ENCODE assay signal across 8 cellular contexts in the genomic region with DNA sequence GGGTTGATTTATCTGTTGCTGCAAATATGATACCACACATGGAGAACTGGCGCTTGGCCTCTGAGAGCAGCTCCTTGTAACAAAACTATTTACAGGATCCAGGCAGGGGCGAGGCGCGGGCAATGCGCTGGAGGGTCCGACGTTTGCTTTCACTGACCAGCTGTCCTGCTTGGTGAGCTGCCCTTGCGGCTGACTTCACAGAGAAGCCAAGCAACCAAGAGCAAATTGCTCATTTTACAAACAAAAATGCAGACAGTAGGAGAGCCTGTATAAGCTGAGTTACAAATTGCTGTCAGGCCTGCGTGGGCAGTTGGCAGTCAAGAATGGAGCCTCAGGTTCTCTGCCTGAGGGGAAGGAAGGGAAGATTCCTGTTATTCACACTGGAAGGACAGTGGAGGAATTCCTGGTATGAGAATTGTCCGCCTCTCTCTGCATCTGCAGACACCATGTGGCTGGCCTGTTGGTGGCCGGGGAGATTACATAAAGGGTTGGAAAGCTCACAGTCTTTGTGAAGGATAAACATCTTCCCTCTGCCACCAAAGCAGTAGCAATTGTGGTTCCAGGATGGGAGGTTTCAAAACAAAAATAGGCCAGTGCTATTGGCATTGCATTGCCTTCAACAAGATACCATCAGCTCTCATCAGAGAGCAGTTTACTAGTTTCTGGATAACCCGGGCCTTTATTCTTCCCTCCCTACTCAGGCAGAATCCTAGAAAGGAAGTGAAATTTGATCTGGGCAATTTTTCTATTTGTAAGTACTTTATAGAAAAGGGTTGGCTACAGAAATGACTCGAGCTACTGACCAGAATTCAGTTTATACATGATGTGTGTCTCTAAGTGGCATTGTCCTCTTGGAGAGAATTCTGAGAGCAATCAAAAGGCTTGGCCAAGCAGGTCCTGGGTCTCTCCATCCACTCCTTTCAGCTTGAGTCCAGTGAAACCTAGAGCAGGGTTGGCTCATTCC.
A peak's percentile ranks its signal among the peaks of the same experiment; 100 is the strongest.
DNase-seq lines count a peak whose midpoint lies in the region; ATAC-seq and TF ChIP-seq lines count a peak whose summit lies in the region.

No MANE protein-coding gene starts in this region.

- no peaks in the 10 kb centered on the region for H3K27me3 ChIP-seq in CD4-positive, alpha-beta memory T cell (ENCODE audit: insufficient read depth, low read length)
- H3K27me3 ChIP-seq in KMS-11 (ENCODE audit: insufficient read depth, low read depth) = no peaks in the 10 kb centered on the region

- H2AFZ ChIP-seq in KMS-11 (ENCODE audit: low read depth) = peak overlapping the region; percentile 1

- CTCF ChIA-PET in CD4-positive, alpha-beta memory T cell (lab: Charles Lee; ENCODE audit: partially characterized antibody) = interaction anchor here (0.8 to 1.6 kb wide), 4 partner anchors 11 to 210 kb away, joined by 3 to 6 read pairs (median 4); no protein-coding TSS in a partner anchor

- TF ChIP-seq CTCF in KMS-11 (conservative IDR thresholded peaks at IDR 0.05; ENCODE audit: low read depth, low read length) = no peak

- peak overlapping the region in 7 of 8 donors; percentile 10 to 76 (median 64) for H3K4me3 Mint-ChIP-seq in CD4-positive, alpha-beta memory T cell

- no peak for DNase-seq in CD4-positive, alpha-beta memory T cell
- peak; percentile 6 to 79 for DNase-seq in T47D (ENCODE audit: low read depth in 1 of 2, low spot score in 1 of 2)
- DNase-seq in myocyte (ENCODE audit: low read depth) = peak; percentile 93
- no peak for DNase-seq in stimulated activated CD4-positive, alpha-beta T cell treated with anti-CD3 and anti-CD28 coated beads, Interleukin-2, amount 100 ng/mL, for 48 hours
- no peak for DNase-seq in DMS53 treated with DMSO at 0.1 percent for 48 hours (lab: John Stamatoyannopoulos, UW; ENCODE audit: unreplicated experiment)
- DNase-seq in activated effector memory CD4-positive, alpha-beta T cell treated with anti-CD3 and anti-CD28 coated beads, Interleukin-2, amount 50 U/mL, for 16 hours = no peak

- no peaks in the 10 kb centered on the region for H3K9me3 ChIP-seq in CD4-positive, alpha-beta memory T cell (ENCODE audit: control insufficient read depth in 1 of 2, low read length in 2 of 2)

- H3K4me2 ChIP-seq in KMS-11 = peak overlapping the region; percentile 53

- peak overlapping the region in 4 of 7 donors; percentile 19 to 69 (median 32) for H3K27ac Mint-ChIP-seq in CD4-positive, alpha-beta memory T cell

- H3K9ac ChIP-seq in KMS-11 = no peak overlapping the region

- H4K20me1 ChIP-seq in KMS-11 (ENCODE audit: insufficient read depth) = no peaks in the 10 kb centered on the region

- no peaks in the 10 kb centered on the region for H3K36me3 Mint-ChIP-seq in CD4-positive, alpha-beta memory T cell

- no peaks in the 10 kb centered on the region for H3K36me3 ChIP-seq in CD4-positive, alpha-beta memory T cell (ENCODE audit: insufficient read depth, low read length)
- no peaks in the 10 kb centered on the region for H3K36me3 ChIP-seq in KMS-11 (ENCODE audit: insufficient read depth)

- peaks cover 37 to 60% (median 50%) of the 10 kb centered on the region in 4 donors for H3K4me1 Mint-ChIP-seq in CD4-positive, alpha-beta memory T cell

- in situ Hi-C loops in T47D (cut with HindIII; ENCODE audit: low pct_unique_long_range_greater_than_20kb, low sequenced_read_pairs) = no loop called here

- no peak overlapping the region for H3K27ac ChIP-seq in CD4-positive, alpha-beta memory T cell (ENCODE audit: low read depth, low read length)
- peak overlapping the region; percentile 65; the same call in 1 of the 2 replicates for H3K27ac ChIP-seq in KMS-11

- no peak for ATAC-seq in GM19455 (IDR thresholded peaks at IDR 0.05; ENCODE audit: unreplicated experiment)

- H3K9me3 Mint-ChIP-seq in CD4-positive, alpha-beta memory T cell = peaks cover 0 to 1% (median 0%) of the 10 kb centered on the region in 8 donors

- H3K79me2 ChIP-seq in KMS-11 (ENCODE audit: insufficient read depth, low read depth) = no peaks in the 10 kb centered on the region

- H3K4me3 ChIP-seq in CD4-positive, alpha-beta memory T cell (ENCODE audit: low read length in 2 of 2) = no peak overlapping the region
- no peak overlapping the region for H3K4me3 ChIP-seq in KMS-11 (IDR thresholded peaks at IDR 0.05; ENCODE audit: insufficient read depth, low read depth, low read length)

- peaks cover 59% of the 10 kb centered on the region for H3K4me1 ChIP-seq in CD4-positive, alpha-beta memory T cell (ENCODE audit: insufficient read depth, low read length)
- H3K4me1 ChIP-seq in KMS-11 (ENCODE audit: low read depth, poor library complexity, severe bottlenecking) = peaks cover 64% of the 10 kb centered on the region

- peaks cover 0 to under 1% of the 10 kb centered on the region in 2 donors for H3K27me3 Mint-ChIP-seq in CD4-positive, alpha-beta memory T cell

- intact Hi-C loops in CD4-positive, alpha-beta memory T cell (cut with micrococcal nuclease) = no loop called here

- POLR2A ChIA-PET in CD4-positive, alpha-beta memory T cell (lab: Charles Lee; ENCODE audit: partially characterized antibody) = interaction anchor here (0.8 to 1.8 kb wide), 7 partner anchors 8 to 106 kb away, joined by 4 to 7 read pairs (median 6); no protein-coding TSS in a partner anchor

Comparison
In these comparisons a context has a peak if more than half of its experiments do, and no peak if none do; other contexts are left out.
1. DNase-seq: peak in T47D (2 of 2) and myocyte (single experiment); none in CD4-positive, alpha-beta memory T cell (0 of 5), stimulated activated CD4-positive, alpha-beta T cell treated with anti-CD3 and anti-CD28 coated beads, Interleukin-2, amount 100 ng/mL, for 48 hours (0 of 2), DMS53 treated with DMSO at 0.1 percent for 48 hours (single experiment) and activated effector memory CD4-positive, alpha-beta T cell treated with anti-CD3 and anti-CD28 coated beads, Interleukin-2, amount 50 U/mL, for 16 hours (single experiment).